In the genomic region with DNA sequence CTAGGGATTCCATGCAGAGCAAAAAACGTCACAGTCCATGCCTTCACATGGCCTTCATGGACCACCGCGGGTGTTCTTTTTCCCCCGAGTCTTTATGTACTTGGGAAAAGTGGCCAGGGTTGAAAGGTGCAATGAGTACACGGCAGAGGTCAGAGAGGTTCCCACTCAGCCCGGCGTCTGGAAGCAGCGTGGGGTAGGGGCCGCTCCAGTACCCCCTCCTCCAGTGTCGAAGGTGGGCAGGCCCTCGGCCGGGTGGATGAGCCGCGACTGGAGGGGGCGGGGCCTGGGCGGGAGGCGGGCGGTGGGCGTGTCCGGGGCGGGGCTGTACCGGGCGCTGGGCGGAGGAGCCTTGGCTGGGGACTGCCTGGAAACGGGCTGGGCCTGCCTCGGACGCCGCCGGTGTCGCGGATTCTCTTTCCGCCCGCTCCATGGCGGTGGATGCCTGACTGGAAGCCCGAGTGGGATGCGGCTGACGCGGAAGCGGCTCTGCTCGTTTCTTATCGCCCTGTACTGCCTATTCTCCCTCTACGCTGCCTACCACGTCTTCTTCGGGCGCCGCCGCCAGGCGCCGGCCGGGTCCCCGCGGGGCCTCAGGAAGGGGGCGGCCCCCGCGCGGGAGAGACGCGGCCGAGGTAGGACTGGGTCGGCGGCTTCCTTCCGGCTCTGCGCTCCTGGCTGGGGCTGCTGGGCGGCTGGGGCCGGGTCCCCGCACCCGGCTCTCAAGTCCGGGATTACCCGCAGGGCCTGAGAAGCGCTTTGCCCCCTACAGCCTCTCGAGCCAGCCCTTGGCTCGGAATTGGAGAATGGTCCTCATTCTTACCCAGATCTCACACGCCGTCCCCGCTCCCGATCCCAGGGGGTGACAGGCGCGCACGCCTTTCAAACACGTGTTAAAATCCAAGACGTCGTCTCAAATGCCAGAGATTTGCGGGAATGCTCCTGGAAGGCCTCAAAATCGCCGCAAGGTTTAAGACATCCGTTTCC, we compare ENCODE assay signal across 8 cellular contexts. TPM values are rescaled to one million over a fixed set of nuclear protein-coding genes. Genes with fewer than 3 reads are reported as not detected.
A peak's percentile ranks its signal among the peaks of the same experiment; 100 is the strongest.
DNase-seq lines count a peak whose midpoint lies in the region; ATAC-seq and TF ChIP-seq lines count a peak whose summit lies in the region.

A gene with protein sequence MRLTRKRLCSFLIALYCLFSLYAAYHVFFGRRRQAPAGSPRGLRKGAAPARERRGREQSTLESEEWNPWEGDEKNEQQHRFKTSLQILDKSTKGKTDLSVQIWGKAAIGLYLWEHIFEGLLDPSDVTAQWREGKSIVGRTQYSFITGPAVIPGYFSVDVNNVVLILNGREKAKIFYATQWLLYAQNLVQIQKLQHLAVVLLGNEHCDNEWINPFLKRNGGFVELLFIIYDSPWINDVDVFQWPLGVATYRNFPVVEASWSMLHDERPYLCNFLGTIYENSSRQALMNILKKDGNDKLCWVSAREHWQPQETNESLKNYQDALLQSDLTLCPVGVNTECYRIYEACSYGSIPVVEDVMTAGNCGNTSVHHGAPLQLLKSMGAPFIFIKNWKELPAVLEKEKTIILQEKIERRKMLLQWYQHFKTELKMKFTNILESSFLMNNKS (plus strand): TSS at position 412 of the 984 bp plus-strand sequence. CDS start 52 bp downstream, at position 464.

- peaks cover 8% of the 10 kb centered on the region for H3K4me1 Mint-ChIP-seq in Caco-2 (ENCODE audit: low read depth, unreplicated experiment)

- H3K27ac Mint-ChIP-seq in Caco-2 (ENCODE audit: unreplicated experiment): peak within 1 kb of the TSS; percentile 86

- CTCF ChIA-PET in Caco-2 (lab: Charles Lee): no interaction called here

- H3K4me1 ChIP-seq in Caco-2 (no peaks in the 10 kb centered on the region), NT2/D1 (ENCODE audit: insufficient read depth, insufficient read length) (no peaks in the 10 kb centered on the region), endocrine pancreas (ENCODE audit: control insufficient read depth, insufficient read depth, low read length) (peaks cover 5% of the 10 kb centered on the region)

- H3K27me3 ChIP-seq in Caco-2 (replicated peaks; ENCODE audit: control insufficient read depth, insufficient read depth, low read length) (no peaks in the 10 kb centered on the region), NT2/D1 (ENCODE audit: insufficient read depth, insufficient read length) (peaks cover 4% of the 10 kb centered on the region), endocrine pancreas (ENCODE audit: control insufficient read depth, insufficient read depth, low read length) (no peaks in the 10 kb centered on the region)

- H3K36me3 Mint-ChIP-seq in Caco-2 (ENCODE audit: insufficient read depth, unreplicated experiment): peaks cover 7% of the 10 kb centered on the region

- DNase-seq in Caco-2 (peak; percentile 83 to 87), HT-29 (ENCODE audit: low spot score) (peak; percentile 82), NT2/D1 (ENCODE audit: low read depth, low spot score) (peak; percentile 57), mesenteric fat pad (ENCODE audit: low spot score) (peak; percentile 95)
- DNase-seq in activated CD8-positive, alpha-beta memory T cell treated with anti-CD3 and anti-CD28 coated beads, Interleukin-2, amount 50 U/mL, for 1 hour (ENCODE audit: extremely low read depth): peak; percentile 40
- DNase-seq in stimulated activated CD8-positive, alpha-beta memory T cell treated with anti-CD3 and anti-CD28 coated beads, Interleukin-15, amount 100 ng/mL, for 4 hours (ENCODE audit: low read depth in 2 of 2): peak; percentile 58 to 72

- POLR2A ChIA-PET in Caco-2 (lab: Charles Lee): no interaction called here

- H3K9me3 ChIP-seq in Caco-2: no peaks in the 10 kb centered on the region
- no peaks in the 10 kb centered on the region for H3K9me3 ChIP-seq in NT2/D1 (ENCODE audit: insufficient read depth, low read length)
- H3K9me3 ChIP-seq in endocrine pancreas (ENCODE audit: control insufficient read depth, low read length): no peaks in the 10 kb centered on the region

- intact Hi-C loops in Caco-2 (cut with micrococcal nuclease; ENCODE audit: unreplicated experiment): no loop called here

- peak; percentile 93 for ATAC-seq in GM21360 (IDR thresholded peaks at IDR 0.05; ENCODE audit: unreplicated experiment)

- peak within 1 kb of the TSS; percentile 98 for H3K4me3 Mint-ChIP-seq in Caco-2 (ENCODE audit: unreplicated experiment)

- H3K36me3 ChIP-seq in Caco-2 (ENCODE audit: control insufficient read depth, insufficient read depth, low read length) (no peaks in the 10 kb centered on the region), NT2/D1 (ENCODE audit: insufficient read depth, insufficient read length, low read length) (peaks cover 35% of the 10 kb centered on the region), endocrine pancreas (ENCODE audit: control insufficient read depth, insufficient read depth, low read length) (no peaks in the 10 kb centered on the region)

- H3K4me3 ChIP-seq in Caco-2 (ENCODE audit: low read depth, low read length) (peak within 1 kb of the TSS; percentile 89), NT2/D1 (ENCODE audit: insufficient read length, low read depth) (peak within 1 kb of the TSS; percentile 83), endocrine pancreas (ENCODE audit: control insufficient read depth, insufficient read depth, low read length) (peak within 1 kb of the TSS; percentile 87)

- no peaks in the 10 kb centered on the region for H3K9me3 Mint-ChIP-seq in Caco-2 (ENCODE audit: unreplicated experiment)

- no peak for TF ChIP-seq CTCF in Caco-2 (IDR thresholded peaks at IDR 0.05; ENCODE audit: insufficient read depth in 1 of 2, low read depth in 1 of 2, low read length in 1 of 2, severe bottlenecking in 1 of 2, unreplicated experiment in 1 of 2)

- H3K27me3 Mint-ChIP-seq in Caco-2 (ENCODE audit: insufficient read depth, unreplicated experiment): peaks cover 7% of the 10 kb centered on the region

- H3K9ac ChIP-seq in NT2/D1 (ENCODE audit: insufficient read length, low read depth) (peak within 1 kb of the TSS; percentile 91), endocrine pancreas (ENCODE audit: control insufficient read depth, insufficient read depth, low read length) (peak within 1 kb of the TSS; percentile 78)

- no TSS peak for BruUV-seq in Caco-2 (replicated peaks; lab: Mats Ljungman, UMichigan)

RNA-seq across cellular contexts. Expression of the gene that starts here (rescaled TPM):
- total RNA-seq in Caco-2 (2022): 7.2 and 9.1 TPM in 2 replicates
- 5.8 and 7.8 TPM in 2 replicates for total RNA-seq in HT-29 (2014; rRNA removed; shearing (Covaris generic))
- total RNA-seq in mesenteric fat pad: 15.1 TPM

Comparison
In these comparisons a context has a peak if more than half of its experiments do, and no peak if none do; other contexts are left out.
1. Peak in every context shown above with its lines: DNase-seq, ATAC-seq and H3K4me3 ChIP-seq.
2. DNase-seq: peak in every context shown above with its lines; median percentile 95 in mesenteric fat pad; 85 in Caco-2; 82 in HT-29; 65 in stimulated activated CD8-positive, alpha-beta memory T cell treated with anti-CD3 and anti-CD28 coated beads, Interleukin-15, amount 100 ng/mL, for 4 hours; 57 in NT2/D1; 40 in activated CD8-positive, alpha-beta memory T cell treated with anti-CD3 and anti-CD28 coated beads, Interleukin-2, amount 50 U/mL, for 1 hour.